19 cellular contexts compared by ENCODE assay signal in the genomic region with DNA sequence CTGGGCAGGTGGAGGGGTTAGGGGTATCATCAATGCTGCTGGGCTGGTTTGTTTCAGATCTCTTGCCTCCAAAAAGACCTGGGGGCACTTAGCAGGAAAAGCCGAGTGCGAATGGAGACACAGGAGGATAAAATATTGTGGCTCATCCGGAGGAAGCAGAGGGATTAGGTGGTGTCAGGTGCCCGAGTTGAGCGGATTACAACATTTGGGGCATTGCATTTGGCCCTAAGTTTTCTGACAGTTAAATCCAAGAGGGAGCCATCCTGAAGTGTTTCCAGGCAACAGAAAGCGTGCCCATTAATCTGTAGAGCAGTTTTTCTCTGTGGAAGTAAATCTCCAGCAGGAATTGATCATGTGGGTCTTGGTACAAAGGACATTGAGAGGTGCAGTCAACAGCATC.
DNase-seq lines count a peak whose midpoint lies in the region; FAIRE-seq and TF ChIP-seq lines count a peak whose summit lies in the region.
"Had no signal": no experiment of that assay in that cellular context is flagged by ENCODE, and none has a peak within 500 bp of the region (broad histone marks: within the 10 kb centered on the region; RNA-seq: fewer than 3 reads in every experiment).

No MANE protein-coding gene starts in this region.

- H3K9ac ChIP-seq in neuronal stem cell (ENCODE audit: low read depth, low read length, poor library complexity) = no peak overlapping the region
- H3K9ac ChIP-seq: BLaER1 treated with 17β-estradiol and CSF1 and Interleukin-3, amounts not matched to agents 10 nM and 100 nM had no signal

- WGBS in neuronal stem cell (ENCODE audit: extremely low coverage in 2 of 2, insufficient read length in 2 of 2, insufficient replicate concordance in 1 of 2), 2 donors = no CpG with 5 or more reads among the region's 6 CpGs

- H3K36me3 ChIP-seq in neuronal stem cell (replicated peaks in 1 of 2; ENCODE audit: control insufficient read depth in 2 of 2, insufficient read depth in 2 of 2, low read length in 2 of 2) = no peaks in the 10 kb centered on the region
- H3K36me3 ChIP-seq in CD4-positive, alpha-beta memory T cell (ENCODE audit: insufficient read depth, low read length) = no peaks in the 10 kb centered on the region
- H3K36me3 ChIP-seq: BLaER1 treated with 17β-estradiol and CSF1 and Interleukin-3, amounts not matched to agents 10 nM and 100 nM had no signal

- no peak for FAIRE-seq in D721Med (lab: Jason Lieb, UNC)
- FAIRE-seq: A549, G401.6, GM12891, GM19239 had no signal

- H3K4me1 ChIP-seq in neuronal stem cell (ENCODE audit: control insufficient read depth in 2 of 2, insufficient read depth in 1 of 2, low read depth in 1 of 2, low read length in 2 of 2) = peaks cover 0 to 2% of the 10 kb centered on the region in 2 donors
- no peaks in the 10 kb centered on the region for H3K4me1 ChIP-seq in CD4-positive, alpha-beta memory T cell (ENCODE audit: insufficient read depth, low read length)
- H3K4me1 ChIP-seq: A549 had no signal

- no peak overlapping the region for H3K23ac ChIP-seq in neuronal stem cell (ENCODE audit: low read depth, low read length, poor library complexity)

- no peak overlapping the region for H2AFZ ChIP-seq in neuronal stem cell (ENCODE audit: low read length)

- no peak overlapping the region for H2AK5ac ChIP-seq in neuronal stem cell (ENCODE audit: low read depth, low read length)

- no peak overlapping the region for H4K8ac ChIP-seq in neuronal stem cell (ENCODE audit: low read depth, low read length)

- peak overlapping the region; percentile 23 for H3K18ac ChIP-seq in neuronal stem cell (ENCODE audit: low read length)

- H3K4me3 Mint-ChIP-seq in CD4-positive, alpha-beta memory T cell = no peak overlapping the region
- H3K4me3 Mint-ChIP-seq: B cell; CD4-positive, alpha-beta T cell; CD8-positive, alpha-beta memory T cell had no signal

- intact Hi-C loops in CD4-positive, alpha-beta memory T cell (cut with micrococcal nuclease) = no loop called here

- no peak overlapping the region for H4K91ac ChIP-seq in neuronal stem cell (ENCODE audit: low read depth, low read length, poor library complexity)

- no peak overlapping the region for H3K27ac Mint-ChIP-seq in CD4-positive, alpha-beta memory T cell
- H3K27ac Mint-ChIP-seq: B cell; CD4-positive, alpha-beta T cell; CD8-positive, alpha-beta memory T cell had no signal

- H2BK5ac ChIP-seq in neuronal stem cell (ENCODE audit: low read length) = no peak overlapping the region

- no peak overlapping the region for H2BK12ac ChIP-seq in neuronal stem cell (ENCODE audit: low read length)

- H3K79me1 ChIP-seq in neuronal stem cell (ENCODE audit: low read depth, low read length) = no peaks in the 10 kb centered on the region

- DNase-seq in D721Med (ENCODE audit: insufficient read length, low spot score) (peak; percentile 64), NCI-H82 treated with DMSO at 0.1 percent for 48 hours (lab: John Stamatoyannopoulos, UW; ENCODE audit: unreplicated experiment) (peak; percentile 40), neuronal stem cell (ENCODE audit: low spot score) (no peak), NCI-H2107 treated with DMSO at 0.1 percent for 48 hours (lab: John Stamatoyannopoulos, UW; ENCODE audit: unreplicated experiment) (no peak)
- no peak for DNase-seq in CD4-positive, alpha-beta memory T cell
- DNase-seq: AML-193; CD4-positive, alpha-beta T cell; CD8-positive, alpha-beta memory T cell; COR-L47; DMS79 treated with DMSO at 0.1 percent for 48 hours; GF-D8 had no signal

- H3K4me1 Mint-ChIP-seq in CD4-positive, alpha-beta memory T cell = no peaks in the 10 kb centered on the region
- H3K4me1 Mint-ChIP-seq: B cell; CD8-positive, alpha-beta memory T cell had no signal

- no peak overlapping the region for H3K27ac ChIP-seq in neuronal stem cell (replicated peaks; ENCODE audit: low read length)
- H3K27ac ChIP-seq in CD4-positive, alpha-beta memory T cell (ENCODE audit: low read depth, low read length) = no peak overlapping the region
- H3K27ac ChIP-seq: 22Rv1; A549; BLaER1 treated with 17β-estradiol and CSF1 and Interleukin-3, amounts not matched to agents 10 nM and 100 nM; C4-2B had no signal

- CTCF ChIA-PET in CD4-positive, alpha-beta memory T cell (lab: Charles Lee; ENCODE audit: partially characterized antibody) = no interaction called here

- H3K9me3 ChIP-seq in neuronal stem cell (replicated peaks in 1 of 2; ENCODE audit: control insufficient read depth in 2 of 2, insufficient read depth in 1 of 2, low read depth in 1 of 2, low read length in 2 of 2) = no peaks in the 10 kb centered on the region
- no peaks in the 10 kb centered on the region for H3K9me3 ChIP-seq in CD4-positive, alpha-beta memory T cell (ENCODE audit: control insufficient read depth in 1 of 2, low read length in 2 of 2)
- H3K9me3 ChIP-seq: A549; BLaER1 treated with 17β-estradiol and CSF1 and Interleukin-3, amounts not matched to agents 10 nM and 100 nM had no signal

- H3K27me3 Mint-ChIP-seq in CD4-positive, alpha-beta memory T cell = peaks cover 15 to 16% of the 10 kb centered on the region in 2 donors

- POLR2A ChIA-PET in CD4-positive, alpha-beta memory T cell (lab: Charles Lee; ENCODE audit: partially characterized antibody) = no interaction called here

- H3K14ac ChIP-seq in neuronal stem cell (ENCODE audit: low read length) = no peak overlapping the region

- H3K9me3 Mint-ChIP-seq in CD4-positive, alpha-beta memory T cell = peaks cover 0 to 2% (median 0%) of the 10 kb centered on the region in 8 donors
- H3K9me3 Mint-ChIP-seq: CD4-positive, alpha-beta T cell; CD8-positive, alpha-beta memory T cell had no signal

- H3K4me3 ChIP-seq in neuronal stem cell (ENCODE audit: low read length in 2 of 2) = no peak overlapping the region
- H3K4me3 ChIP-seq in CD4-positive, alpha-beta memory T cell (ENCODE audit: low read length in 2 of 2) = no peak overlapping the region
- H3K4me3 ChIP-seq: A549; BLaER1 treated with 17β-estradiol and CSF1 and Interleukin-3, amounts not matched to agents 10 nM and 100 nM had no signal

- peaks cover 0 to 29% (median 0%) of the 10 kb centered on the region in 3 experiments for H3K27me3 ChIP-seq in neuronal stem cell (ENCODE audit: control insufficient read depth in 3 of 3, insufficient read depth in 3 of 3, low read depth in 1 of 3, low read length in 3 of 3)
- H3K27me3 ChIP-seq in CD4-positive, alpha-beta memory T cell (ENCODE audit: insufficient read depth, low read length) = no peaks in the 10 kb centered on the region
- H3K27me3 ChIP-seq: BLaER1 treated with 17β-estradiol and CSF1 and Interleukin-3, amounts not matched to agents 10 nM and 100 nM had no signal

- H3K4ac ChIP-seq in neuronal stem cell (ENCODE audit: low read length) = no peak overlapping the region

- no peak for TF ChIP-seq CTCF in D721Med (IDR thresholded peaks at IDR 0.05; ENCODE audit: insufficient read depth, missing control alignments)

- no peak overlapping the region for H2BK15ac ChIP-seq in neuronal stem cell (ENCODE audit: low read length)

- H3K4me2 ChIP-seq in neuronal stem cell (ENCODE audit: insufficient read depth, low read length, poor library complexity, severe bottlenecking) = no peak overlapping the region
- H3K4me2 ChIP-seq: A549; BLaER1 treated with 17β-estradiol and CSF1 and Interleukin-3, amounts not matched to agents 10 nM and 100 nM had no signal

- no peaks in the 10 kb centered on the region for H3K36me3 Mint-ChIP-seq in CD4-positive, alpha-beta memory T cell
- H3K36me3 Mint-ChIP-seq: CD8-positive, alpha-beta memory T cell had no signal

- no peak overlapping the region for H2BK120ac ChIP-seq in neuronal stem cell (ENCODE audit: low read depth, low read length)

Comparison
In these comparisons a context has a peak if more than half of its experiments do, and no peak if none do; other contexts are left out.
1. DNase-seq: peak in D721Med (single experiment) and NCI-H82 treated with DMSO at 0.1 percent for 48 hours (single experiment); none in neuronal stem cell (single experiment), NCI-H2107 treated with DMSO at 0.1 percent for 48 hours (single experiment) and CD4-positive, alpha-beta memory T cell (0 of 5).